28 cellular contexts compared by ENCODE assay signal in the genomic region with DNA sequence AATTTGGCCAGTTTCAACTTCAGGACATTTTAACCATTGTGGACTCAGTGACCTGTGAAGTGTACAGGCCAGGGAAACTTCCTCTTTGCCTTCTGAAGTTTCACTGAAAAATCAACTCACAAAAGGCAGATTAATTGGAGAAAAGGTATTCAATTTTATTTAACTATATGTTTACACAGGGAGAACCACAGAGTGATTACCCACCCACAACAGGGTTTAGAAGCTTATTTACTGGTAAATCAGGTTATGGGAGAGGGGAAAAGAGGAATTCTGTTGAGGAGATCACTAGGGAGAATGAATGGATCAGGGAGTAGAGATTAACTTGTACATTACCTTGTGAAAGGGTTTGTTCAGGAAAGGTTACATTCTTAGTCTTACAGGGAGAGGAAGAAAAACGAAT. TPM values are rescaled to one million over a fixed set of nuclear protein-coding genes. Genes with fewer than 3 reads are reported as not detected.
"Had no signal": no experiment of that assay in that cellular context is flagged by ENCODE, and none has a peak within 500 bp of the region (broad histone marks: within the 10 kb centered on the region; RNA-seq: fewer than 3 reads in every experiment).

No MANE protein-coding gene starts in this region.

- H3K36me3 Mint-ChIP-seq: naive thymus-derived CD4-positive, alpha-beta T cell; stimulated activated memory B cell treated with anti-CD40 and anti-IgM and Interleukin-4, amounts not matched to agents 10 μg/mL and 1 μg/mL and 100 μg/mL, for 72 hours had no signal

- H3K4me3 Mint-ChIP-seq: naive thymus-derived CD4-positive, alpha-beta T cell; nephron progenitor cell; stimulated activated memory B cell treated with anti-CD40 and anti-IgM and Interleukin-4, amounts not matched to agents 10 μg/mL and 1 μg/mL and 100 μg/mL, for 72 hours; stimulated activated naive CD8-positive, alpha-beta T cell treated with anti-CD3 and anti-CD28 coated beads, Interleukin-15, amount 100 ng/mL, for 72 hours had no signal

- H3K9me3 ChIP-seq: colonic mucosa, esophagus squamous epithelium, lower lobe of right lung, psoas muscle, thoracic aorta had no signal

- H3K27ac ChIP-seq: colonic mucosa, esophagus squamous epithelium, hepatocyte, left ventricle myocardium inferior, lower lobe of right lung, parathyroid adenoma, psoas muscle, thoracic aorta had no signal

- H3K4me1 ChIP-seq: colonic mucosa, esophagus squamous epithelium, left ventricle myocardium inferior, lower lobe of right lung, parathyroid adenoma, psoas muscle had no signal

- H3K27me3 ChIP-seq: colonic mucosa, dorsolateral prefrontal cortex, esophagus squamous epithelium, hepatocyte, spleen had no signal

- H3K4me2 ChIP-seq: hepatocyte had no signal

- DNase-seq: colonic mucosa; dorsolateral prefrontal cortex; effector CD8-positive, alpha-beta T cell; esophagus squamous epithelium; foreskin fibroblast; head of caudate nucleus; kidney; left cardiac atrium; left ventricle myocardium inferior; lower lobe of right lung; naive thymus-derived CD4-positive, alpha-beta T cell; nephron progenitor cell; psoas muscle; spleen; stimulated activated CD4-positive, alpha-beta T cell treated with anti-CD3 and anti-CD28 coated beads, Interleukin-15, amount 100 ng/mL, for 24 hours; stimulated activated CD4-positive, alpha-beta T cell treated with anti-CD3 and anti-CD28 coated beads, Interleukin-1b, Interleukin-23, amount 100 ng/mL, for 48 hours; stimulated activated CD4-positive, alpha-beta T cell treated with anti-CD3 and anti-CD28 coated beads, Interleukin-4, amount 100 ng/mL, for 24 hours; stimulated activated naive CD8-positive, alpha-beta T cell treated with anti-CD3 and anti-CD28 coated beads, Interleukin-15, amount 100 ng/mL, for 72 hours had no signal

- H3K79me2 ChIP-seq: hepatocyte, parathyroid adenoma had no signal

- H3K27me3 Mint-ChIP-seq: stimulated activated memory B cell treated with anti-CD40 and anti-IgM and Interleukin-4, amounts not matched to agents 10 μg/mL and 1 μg/mL and 100 μg/mL, for 72 hours; stimulated activated naive CD8-positive, alpha-beta T cell treated with anti-CD3 and anti-CD28 coated beads, Interleukin-15, amount 100 ng/mL, for 72 hours had no signal

- H3K4me1 Mint-ChIP-seq: naive thymus-derived CD4-positive, alpha-beta T cell; nephron progenitor cell; stimulated activated naive CD8-positive, alpha-beta T cell treated with anti-CD3 and anti-CD28 coated beads, Interleukin-15, amount 100 ng/mL, for 72 hours had no signal

- H3K27ac Mint-ChIP-seq: naive thymus-derived CD4-positive, alpha-beta T cell; nephron progenitor cell; stimulated activated memory B cell treated with anti-CD40 and anti-IgM and Interleukin-4, amounts not matched to agents 10 μg/mL and 1 μg/mL and 100 μg/mL, for 72 hours had no signal

- H2AFZ ChIP-seq: hepatocyte, parathyroid adenoma had no signal

- H3K36me3 ChIP-seq: colonic mucosa, esophagus squamous epithelium, left ventricle myocardium inferior, lower lobe of right lung, spleen, thoracic aorta had no signal

- H3K4me3 ChIP-seq: colonic mucosa, dorsolateral prefrontal cortex, esophagus squamous epithelium, hepatocyte, left ventricle myocardium inferior, lower lobe of right lung, psoas muscle, spleen, thoracic aorta had no signal

- ATAC-seq: left cardiac atrium; lower lobe of right lung; naive thymus-derived CD4-positive, alpha-beta T cell; psoas muscle; sciatic nerve; stimulated activated memory B cell treated with anti-CD40 and anti-IgM and Interleukin-4, amounts not matched to agents 10 μg/mL and 1 μg/mL and 100 μg/mL, for 72 hours; stimulated activated naive CD8-positive, alpha-beta T cell treated with anti-CD3 and anti-CD28 coated beads, Interleukin-15, amount 100 ng/mL, for 72 hours had no signal

- H3K9ac ChIP-seq: parathyroid adenoma had no signal

RNA-seq across cellular contexts. Expression of a gene that starts 1.7 kb away (rescaled TPM):
- total RNA-seq: cerebellum; colonic mucosa; dorsolateral prefrontal cortex; epithelial cell of proximal tubule; esophagus squamous epithelium; kidney; left cardiac atrium; left ventricle myocardium inferior; lower lobe of right lung; naive thymus-derived CD4-positive, alpha-beta T cell; omental fat pad; psoas muscle; sciatic nerve; skeletal muscle tissue; thoracic aorta; urinary bladder had no signal
- polyA plus RNA-seq: naive thymus-derived CD4-positive, alpha-beta T cell; psoas muscle; spleen; urinary bladder had no signal
